In the genomic region with DNA sequence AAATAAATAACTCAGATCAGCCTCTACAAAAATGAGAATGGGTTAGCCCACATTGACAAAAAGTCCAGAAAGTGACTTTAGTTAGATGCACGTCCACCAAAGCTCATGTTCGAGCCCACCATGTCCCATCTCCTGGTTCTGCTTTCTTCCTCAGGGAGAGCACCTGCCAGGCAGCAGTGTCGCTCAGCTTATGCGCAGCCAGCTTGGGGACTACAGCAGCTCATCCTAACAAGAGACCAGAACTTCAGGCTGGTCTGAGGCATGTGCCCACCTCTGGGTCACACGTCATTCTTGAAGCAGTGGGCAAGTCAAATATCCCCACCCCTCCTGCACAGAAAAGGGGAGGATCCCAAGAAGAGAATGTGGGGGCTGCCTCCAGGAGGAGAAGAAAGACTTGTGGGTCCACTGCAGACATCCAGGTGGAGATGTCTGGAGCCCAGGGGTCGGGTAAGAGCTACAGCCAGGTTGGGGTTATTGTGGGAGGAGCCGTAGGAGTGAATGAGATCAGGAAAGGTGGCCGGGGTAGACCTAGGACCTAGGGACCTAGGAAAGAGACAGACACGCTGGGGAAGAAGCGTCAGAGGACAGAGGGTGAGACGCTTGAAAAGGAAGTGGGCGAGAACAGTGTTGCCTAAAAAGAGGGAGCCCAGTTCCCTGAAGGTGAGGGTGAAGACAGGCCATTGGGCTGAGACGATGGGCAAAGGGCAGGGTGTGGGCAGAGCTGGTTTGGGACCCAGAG, we compare ENCODE assay signal across 8 cellular contexts. TPM values are rescaled to one million over a fixed set of nuclear protein-coding genes. Genes with fewer than 3 reads are reported as not detected.
DNase-seq lines count a peak whose midpoint lies in the region; ATAC-seq and TF ChIP-seq lines count a peak whose summit lies in the region.

No MANE protein-coding gene starts in this region.

- 84% methylated on average over 13 of the region's 13 CpGs for WGBS in SK-N-SH (ENCODE audit: low lambda C conversion rate)
- 28 to 42% methylated on average over 4 to 8 of the region's 13 CpGs for WGBS in gastroesophageal sphincter (ENCODE audit: low coverage in 1 of 2), 2 donors

- TF ChIP-seq POLR2A in gastroesophageal sphincter (IDR thresholded peaks at IDR 0.05), result no peak

- ATAC-seq in GM18511 (IDR thresholded peaks at IDR 0.05; ENCODE audit: unreplicated experiment), result peak; percentile 14
- peak; percentile 6 for ATAC-seq in gastroesophageal sphincter
- no peak for ATAC-seq in HG02973 (IDR thresholded peaks at IDR 0.05; ENCODE audit: unreplicated experiment)
- no peak for ATAC-seq in GM21447 (IDR thresholded peaks at IDR 0.05; ENCODE audit: unreplicated experiment)
- ATAC-seq in GM19395 (IDR thresholded peaks at IDR 0.05; ENCODE audit: unreplicated experiment), result no peak

- H3K36me3 ChIP-seq in SK-N-SH (replicated peaks in 1 of 2; ENCODE audit: control insufficient read depth in 1 of 2, insufficient read depth in 2 of 2, low read length in 1 of 2), result no peaks in the 10 kb centered on the region
- no peaks in the 10 kb centered on the region for H3K36me3 ChIP-seq in gastroesophageal sphincter

- H3K27ac ChIP-seq in SK-N-SH (ENCODE audit: low read depth in 2 of 2, low read length in 1 of 2) (no peak overlapping the region), gastroesophageal sphincter (peak overlapping the region; percentile 6 to 80 (median 78))

- TF ChIP-seq CTCF in SK-N-SH (IDR thresholded peaks at IDR 0.05) (no peak), gastroesophageal sphincter (IDR thresholded peaks at IDR 0.05) (no peak), progenitor cell of endocrine pancreas (IDR thresholded peaks at IDR 0.05; ENCODE audit: unreplicated experiment) (no peak)

- H3K4me3 ChIP-seq in SK-N-SH (ENCODE audit: low read depth in 2 of 2, low read length in 1 of 2), result peak overlapping the region; percentile 44 to 70; a peak in 3 of 4 replicates
- H3K4me3 ChIP-seq in gastroesophageal sphincter, result peak overlapping the region; percentile 54 to 60

- peak overlapping the region; percentile 85 for H3K4me3 Mint-ChIP-seq in progenitor cell of endocrine pancreas (ENCODE audit: low read depth)

- no peaks in the 10 kb centered on the region for H3K9me2 ChIP-seq in SK-N-SH

- H3K79me2 ChIP-seq in SK-N-SH (ENCODE audit: insufficient read depth), result no peaks in the 10 kb centered on the region

- peak overlapping the region; percentile 97; the same call in 1 of the 2 replicates for H2AFZ ChIP-seq in SK-N-SH (ENCODE audit: low read depth)

- peaks cover 23% of the 10 kb centered on the region for H3K4me1 Mint-ChIP-seq in progenitor cell of endocrine pancreas (ENCODE audit: low read depth)

- peaks cover 0 to 6% of the 10 kb centered on the region in 2 experiments; a peak in 1 of 4 replicates for H3K4me1 ChIP-seq in SK-N-SH (ENCODE audit: control insufficient read depth in 1 of 2, insufficient read depth in 2 of 2, low read depth in 1 of 2, low read length in 1 of 2)
- peaks cover 0 to 18% (median 6%) of the 10 kb centered on the region in 3 donors for H3K4me1 ChIP-seq in gastroesophageal sphincter

- POLR2A ChIA-PET in SK-N-SH (lab: Yijun Ruan, JAX), result no interaction called here

- no peaks in the 10 kb centered on the region for H4K20me1 ChIP-seq in SK-N-SH (ENCODE audit: insufficient read depth)

- H3K27me3 ChIP-seq in SK-N-SH (ENCODE audit: insufficient read depth) (no peaks in the 10 kb centered on the region), gastroesophageal sphincter (no peaks in the 10 kb centered on the region)

- TF ChIP-seq RAD21 in SK-N-SH (IDR thresholded peaks at IDR 0.05; ENCODE audit: low read length), result no peak

- no peak for DNase-seq in SK-N-SH
- DNase-seq in progenitor cell of endocrine pancreas (ENCODE audit: low spot score, unreplicated experiment), result no peak
- DNase-seq in retina, result no peak

- H3K27me3 Mint-ChIP-seq in progenitor cell of endocrine pancreas, result peaks cover 9% of the 10 kb centered on the region

- peak overlapping the region; percentile 53; the same call in 1 of the 2 replicates for H3K9ac ChIP-seq in SK-N-SH

- H3K36me3 Mint-ChIP-seq in progenitor cell of endocrine pancreas (ENCODE audit: insufficient read depth), result no peaks in the 10 kb centered on the region

- H3K9me3 ChIP-seq in SK-N-SH (no peaks in the 10 kb centered on the region), gastroesophageal sphincter (peaks cover 0 to 11% (median 0%) of the 10 kb centered on the region in 3 donors)

- peaks cover 2% of the 10 kb centered on the region for H3K9me3 Mint-ChIP-seq in progenitor cell of endocrine pancreas (ENCODE audit: low read depth)

- TF ChIP-seq EP300 in SK-N-SH (IDR thresholded peaks at IDR 0.05; ENCODE audit: borderline replicate concordance in 1 of 2, low read depth in 1 of 2, low read length in 1 of 2) (no peak), gastroesophageal sphincter (IDR thresholded peaks at IDR 0.05) (no peak)

- CTCF ChIA-PET in SK-N-SH (lab: Yijun Ruan, JAX), result interaction anchor here (1.5 to 4.5 kb wide), 4 partner anchors 15 to 584 kb away, joined by 3 to 28 read pairs (median 6); no protein-coding TSS in a partner anchor

- no peaks in the 10 kb centered on the region for H3F3A ChIP-seq in SK-N-SH (replicated peaks; ENCODE audit: insufficient read depth)

- peak overlapping the region; percentile 96 for H3K27ac Mint-ChIP-seq in progenitor cell of endocrine pancreas

- peak overlapping the region; percentile 79 for H3K4me2 ChIP-seq in SK-N-SH

TF ChIP-seq in SK-N-SH, 30 proteins besides CTCF, POLR2A, EP300 and RAD21:
- no peak for TF ChIP-seq TAF1 (IDR thresholded peaks at IDR 0.05; ENCODE audit: borderline replicate concordance, low read depth, low read length)
- TF ChIP-seq TCF12 (IDR thresholded peaks at IDR 0.05), result no peak
- TF ChIP-seq FOXJ3 (CRISPR knock-in tag; IDR thresholded peaks at IDR 0.05), result no peak
- TF ChIP-seq NRF1 (IDR thresholded peaks at IDR 0.05; ENCODE audit: low read depth, low read length), result no peak
- TF ChIP-seq ELF1 (IDR thresholded peaks at IDR 0.05), result no peak
- TF ChIP-seq MEF2A (IDR thresholded peaks at IDR 0.05; ENCODE audit: borderline replicate concordance, low read depth), result no peak
- TF ChIP-seq, protein P1, sequence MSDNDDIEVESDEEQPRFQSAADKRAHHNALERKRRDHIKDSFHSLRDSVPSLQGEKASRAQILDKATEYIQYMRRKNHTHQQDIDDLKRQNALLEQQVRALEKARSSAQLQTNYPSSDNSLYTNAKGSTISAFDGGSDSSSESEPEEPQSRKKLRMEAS (IDR thresholded peaks at IDR 0.05; ENCODE audit: low read depth), result no peak
- TF ChIP-seq YY1 (IDR thresholded peaks at IDR 0.05; ENCODE audit: low read depth), result no peak
- no peak for TF ChIP-seq SMC3 (IDR thresholded peaks at IDR 0.05; ENCODE audit: low read depth, low read length)
- no peak for TF ChIP-seq EZH2phosphoT487 (IDR thresholded peaks at IDR 0.05; ENCODE audit: borderline replicate concordance, low read depth)
- TF ChIP-seq, protein P2, sequence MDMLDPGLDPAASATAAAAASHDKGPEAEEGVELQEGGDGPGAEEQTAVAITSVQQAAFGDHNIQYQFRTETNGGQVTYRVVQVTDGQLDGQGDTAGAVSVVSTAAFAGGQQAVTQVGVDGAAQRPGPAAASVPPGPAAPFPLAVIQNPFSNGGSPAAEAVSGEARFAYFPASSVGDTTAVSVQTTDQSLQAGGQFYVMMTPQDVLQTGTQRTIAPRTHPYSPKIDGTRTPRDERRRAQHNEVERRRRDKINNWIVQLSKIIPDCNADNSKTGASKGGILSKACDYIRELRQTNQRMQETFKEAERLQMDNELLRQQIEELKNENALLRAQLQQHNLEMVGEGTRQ (IDR thresholded peaks at IDR 0.05; ENCODE audit: borderline replicate concordance, low read depth, low read length), result no peak
- no peak for TF ChIP-seq MXI1 (IDR thresholded peaks at IDR 0.05; ENCODE audit: low read depth, low read length)
- TF ChIP-seq RFX5 (IDR thresholded peaks at IDR 0.05; ENCODE audit: low read length), result no peak
- TF ChIP-seq RXRA (IDR thresholded peaks at IDR 0.05; ENCODE audit: borderline replicate concordance, low read depth), result no peak
- TF ChIP-seq, protein P3, sequence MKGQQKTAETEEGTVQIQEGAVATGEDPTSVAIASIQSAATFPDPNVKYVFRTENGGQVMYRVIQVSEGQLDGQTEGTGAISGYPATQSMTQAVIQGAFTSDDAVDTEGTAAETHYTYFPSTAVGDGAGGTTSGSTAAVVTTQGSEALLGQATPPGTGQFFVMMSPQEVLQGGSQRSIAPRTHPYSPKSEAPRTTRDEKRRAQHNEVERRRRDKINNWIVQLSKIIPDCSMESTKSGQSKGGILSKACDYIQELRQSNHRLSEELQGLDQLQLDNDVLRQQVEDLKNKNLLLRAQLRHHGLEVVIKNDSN (IDR thresholded peaks at IDR 0.05; ENCODE audit: borderline replicate concordance, low read depth), result no peak
TF ChIP-seq in SK-N-SH: peak in this region for 0.

RNA-seq across cellular contexts. Expression of a gene that starts 52.5 kb away (rescaled TPM):
- 50.7 and 60.2 TPM in 2 replicates for polyA plus RNA-seq in SK-N-SH (2012; rRNA removed)
- 76.1 and 95.5 TPM in 2 replicates for polyA plus RNA-seq in SK-N-SH (2012; cell fraction: cytosol; rRNA removed)
- 17.6 and 29.5 TPM in 2 replicates for polyA plus RNA-seq in SK-N-SH (2012; cell fraction: nucleus; rRNA removed)
- total RNA-seq in gastroesophageal sphincter (10 to 100 TPM; 34.2 to 61.4 (median 46.0) TPM), progenitor cell of endocrine pancreas (112 and 113 TPM in 2 replicates)

Comparison
In these comparisons a context has a peak if more than half of its experiments do, and no peak if none do; other contexts are left out.
1. ATAC-seq: peak in GM18511 (single experiment) and gastroesophageal sphincter (single experiment); none in HG02973 (single experiment), GM21447 (single experiment) and GM19395 (single experiment).
2. H3K27ac ChIP-seq: peak in gastroesophageal sphincter (4 of 4); none in SK-N-SH (0 of 2).